ENCODE assay signal across 17 cellular contexts in genomic region chr20:34066476-34067090, GRCh38. TPM values are rescaled to one million over a fixed set of nuclear protein-coding genes. Genes with fewer than 3 reads are reported as not detected.
DNase-seq lines count a peak whose midpoint lies in the region; ATAC-seq and TF ChIP-seq lines count a peak whose summit lies in the region.
"Had no signal": no experiment of that assay in that cellular context is flagged by ENCODE, and none has a peak within 500 bp of the region (broad histone marks: within the 10 kb centered on the region; RNA-seq: fewer than 3 reads in every experiment).

No MANE protein-coding gene starts in this region.

- 83 to 93% (median 87%) methylated on average over 3 of the region's 3 CpGs for WGBS in adrenal gland, 4 donors

- TF ChIP-seq POLR2A in adrenal gland (IDR thresholded peaks at IDR 0.05) = no peak

- H3K4me3 ChIP-seq in SJCRH30 (no peak overlapping the region), fibroblast of villous mesenchyme (ENCODE audit: low read depth, low read length) (no peak overlapping the region), upper lobe of right lung (no peak overlapping the region), adrenal gland (no peak overlapping the region)
- H3K4me3 ChIP-seq: heart right ventricle, prostate gland, tibial nerve had no signal

- no peak for ATAC-seq in upper lobe of right lung
- ATAC-seq: heart right ventricle, left cardiac atrium had no signal

- DNase-seq in activated naive CD8-positive, alpha-beta T cell treated with anti-CD3 and anti-CD28 coated beads for 36 hours = no peak
- DNase-seq in SJCRH30 = peak; percentile 70 to 91
- peak; percentile 70 for DNase-seq in fibroblast of villous mesenchyme (ENCODE audit: low read depth)
- no peak for DNase-seq in upper lobe of right lung
- DNase-seq in adrenal gland = no peak
- DNase-seq in substantia nigra (lab: John Stamatoyannopoulos, UW) = no peak
- DNase-seq in AG08396 (ENCODE audit: low spot score) = no peak
- DNase-seq: activated B cell treated with CpG ODN at 0.5 μM for 24 hours; activated naive CD4-positive, alpha-beta T cell treated with anti-CD3 and anti-CD28 coated beads, Interleukin-2, amount 10 ng/mL, durations not matched to agents 7 days and 5 days; GOT3; heart right ventricle; left cardiac atrium; NCI-H1105; NCI-H446 had no signal

- no peaks in the 10 kb centered on the region for H3K27me3 Mint-ChIP-seq in activated naive CD8-positive, alpha-beta T cell
- no peaks in the 10 kb centered on the region for H3K27me3 Mint-ChIP-seq in activated naive CD8-positive, alpha-beta T cell treated with anti-CD3 and anti-CD28 coated beads for 36 hours
- H3K27me3 Mint-ChIP-seq: activated B cell treated with CpG ODN at 0.5 μM for 24 hours; activated naive CD4-positive, alpha-beta T cell treated with anti-CD3 and anti-CD28 coated beads, Interleukin-2, amount 10 ng/mL, durations not matched to agents 7 days and 5 days had no signal

- intact Hi-C loops in upper lobe of right lung (cut with DNase I) = no loop called here
- intact Hi-C loops in adrenal gland (cut with DNase I) = loop anchor here (10.0 kb wide), 2 partner anchors 72 to 132 kb away; partner anchors contain the start of gene RALY (in 1 of the 2)

- H3K27me3 ChIP-seq in SJCRH30 = no peaks in the 10 kb centered on the region
- no peaks in the 10 kb centered on the region for H3K27me3 ChIP-seq in upper lobe of right lung
- H3K27me3 ChIP-seq in adrenal gland = no peaks in the 10 kb centered on the region
- H3K27me3 ChIP-seq: heart right ventricle, tibial nerve had no signal

- H3K36me3 ChIP-seq in SJCRH30 (peaks cover 15% of the 10 kb centered on the region; the same call in 1 of the 2 replicates), upper lobe of right lung (no peaks in the 10 kb centered on the region), adrenal gland (replicated peaks in 1 of 2) (no peaks in the 10 kb centered on the region)
- H3K36me3 ChIP-seq: prostate gland, tibial nerve had no signal

- no peak overlapping the region for H3K4me3 Mint-ChIP-seq in activated naive CD8-positive, alpha-beta T cell
- no peak overlapping the region for H3K4me3 Mint-ChIP-seq in activated naive CD8-positive, alpha-beta T cell treated with anti-CD3 and anti-CD28 coated beads for 36 hours
- H3K4me3 Mint-ChIP-seq: activated B cell treated with CpG ODN at 0.5 μM for 24 hours; activated naive CD4-positive, alpha-beta T cell treated with anti-CD3 and anti-CD28 coated beads, Interleukin-2, amount 10 ng/mL, durations not matched to agents 7 days and 5 days had no signal

- H3K9me3 ChIP-seq in SJCRH30 (replicated peaks) (no peaks in the 10 kb centered on the region), upper lobe of right lung (no peaks in the 10 kb centered on the region), adrenal gland (replicated peaks in 1 of 3) (no peaks in the 10 kb centered on the region)
- H3K9me3 ChIP-seq: heart right ventricle, prostate gland, tibial nerve had no signal

- TF ChIP-seq CTCF in fibroblast of villous mesenchyme (IDR thresholded peaks at IDR 0.05; ENCODE audit: insufficient read depth, low read depth, low read length) (no peak), upper lobe of right lung (IDR thresholded peaks at IDR 0.05) (no peak), adrenal gland (IDR thresholded peaks at IDR 0.05) (no peak)

- peaks cover 4% of the 10 kb centered on the region for H3K36me3 Mint-ChIP-seq in activated naive CD8-positive, alpha-beta T cell
- H3K36me3 Mint-ChIP-seq in activated naive CD8-positive, alpha-beta T cell treated with anti-CD3 and anti-CD28 coated beads for 36 hours = no peaks in the 10 kb centered on the region

- peaks cover 52% of the 10 kb centered on the region for H3K4me1 Mint-ChIP-seq in activated naive CD8-positive, alpha-beta T cell (ENCODE audit: low read depth)
- H3K4me1 Mint-ChIP-seq in activated naive CD8-positive, alpha-beta T cell treated with anti-CD3 and anti-CD28 coated beads for 36 hours = peaks cover 44% of the 10 kb centered on the region

- H3K27ac ChIP-seq in SJCRH30 (no peak overlapping the region), upper lobe of right lung (peak overlapping the region; percentile 4), adrenal gland (no peak overlapping the region), substantia nigra (ENCODE audit: low read depth, low read length, poor library complexity, severe bottlenecking) (no peak overlapping the region)
- H3K27ac ChIP-seq: prostate gland had no signal

- H3K9me3 Mint-ChIP-seq in activated naive CD8-positive, alpha-beta T cell (ENCODE audit: low read depth) = no peaks in the 10 kb centered on the region
- H3K9me3 Mint-ChIP-seq in activated naive CD8-positive, alpha-beta T cell treated with anti-CD3 and anti-CD28 coated beads for 36 hours = no peaks in the 10 kb centered on the region
- H3K9me3 Mint-ChIP-seq: activated B cell treated with CpG ODN at 0.5 μM for 24 hours; activated naive CD4-positive, alpha-beta T cell treated with anti-CD3 and anti-CD28 coated beads, Interleukin-2, amount 10 ng/mL, durations not matched to agents 7 days and 5 days had no signal

- peak overlapping the region; percentile 16 for H3K27ac Mint-ChIP-seq in activated naive CD8-positive, alpha-beta T cell
- no peak overlapping the region for H3K27ac Mint-ChIP-seq in activated naive CD8-positive, alpha-beta T cell treated with anti-CD3 and anti-CD28 coated beads for 36 hours
- H3K27ac Mint-ChIP-seq: activated naive CD4-positive, alpha-beta T cell treated with anti-CD3 and anti-CD28 coated beads, Interleukin-2, amount 10 ng/mL, durations not matched to agents 7 days and 5 days had no signal

- H3K4me1 ChIP-seq in SJCRH30 (peaks cover 28% of the 10 kb centered on the region), upper lobe of right lung (peaks cover 24% of the 10 kb centered on the region), adrenal gland (replicated peaks in 1 of 2) (peaks cover 9 to 17% of the 10 kb centered on the region in 2 donors)
- H3K4me1 ChIP-seq: prostate gland had no signal

RNA-seq across cellular contexts. Expression of gene EIF2S2, which starts 45.5 kb away (rescaled TPM):
- total RNA-seq in activated naive CD8-positive, alpha-beta T cell treated with anti-CD3 and anti-CD28 coated beads for 36 hours = 100 to 1,000 TPM; 177 to 179 TPM
- total RNA-seq in SJCRH30 (2014; rRNA removed; shearing (Covaris generic)) = 122 and 137 TPM in 2 replicates
- total RNA-seq in fibroblast of villous mesenchyme (115 and 125 TPM in 2 replicates), upper lobe of right lung (54.4 TPM), adrenal gland (10 to 100 TPM; 33.6 to 79.9 (median 49.9) TPM)
- 100 to 1,000 TPM in 1 of 3 donors, 10 to 100 TPM in 2; 26.7 to 204 (median 31.8) TPM for polyA plus RNA-seq in adrenal gland

Comparison
In these comparisons a context has a peak if more than half of its experiments do, and no peak if none do; other contexts are left out.
1. DNase-seq: peak in SJCRH30 (2 of 2) and fibroblast of villous mesenchyme (single experiment); none in activated naive CD8-positive, alpha-beta T cell treated with anti-CD3 and anti-CD28 coated beads for 36 hours (single experiment), upper lobe of right lung (single experiment), adrenal gland (0 of 7), substantia nigra (0 of 49) and AG08396 (single experiment).